In the genomic region with DNA sequence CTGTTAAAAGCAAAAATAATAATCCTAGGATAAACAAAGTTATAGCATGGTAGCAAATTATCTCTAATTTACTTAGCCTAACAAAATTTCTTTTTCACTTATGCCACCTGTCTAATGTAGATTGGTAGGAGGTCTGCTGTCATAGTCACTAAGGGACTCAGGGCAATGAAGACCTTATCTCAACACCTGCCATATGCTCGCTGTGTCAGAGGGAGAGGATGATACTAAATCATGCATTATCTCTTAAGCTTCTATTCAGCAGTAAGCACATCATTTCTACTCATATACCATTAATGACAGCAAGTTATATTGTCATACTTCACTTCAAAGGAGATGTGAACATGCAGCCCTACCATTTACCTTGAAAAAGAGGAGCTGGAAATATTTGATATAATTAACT, we compare ENCODE assay signal across 1 cellular context.
TF ChIP-seq lines count a peak whose summit lies in the region.

No MANE protein-coding gene starts in this region.

TF ChIP-seq in K562, 482 proteins besides CTCF, POLR2A, EP300 and RAD21 (continued from another document):
- TF ChIP-seq, protein P1, sequence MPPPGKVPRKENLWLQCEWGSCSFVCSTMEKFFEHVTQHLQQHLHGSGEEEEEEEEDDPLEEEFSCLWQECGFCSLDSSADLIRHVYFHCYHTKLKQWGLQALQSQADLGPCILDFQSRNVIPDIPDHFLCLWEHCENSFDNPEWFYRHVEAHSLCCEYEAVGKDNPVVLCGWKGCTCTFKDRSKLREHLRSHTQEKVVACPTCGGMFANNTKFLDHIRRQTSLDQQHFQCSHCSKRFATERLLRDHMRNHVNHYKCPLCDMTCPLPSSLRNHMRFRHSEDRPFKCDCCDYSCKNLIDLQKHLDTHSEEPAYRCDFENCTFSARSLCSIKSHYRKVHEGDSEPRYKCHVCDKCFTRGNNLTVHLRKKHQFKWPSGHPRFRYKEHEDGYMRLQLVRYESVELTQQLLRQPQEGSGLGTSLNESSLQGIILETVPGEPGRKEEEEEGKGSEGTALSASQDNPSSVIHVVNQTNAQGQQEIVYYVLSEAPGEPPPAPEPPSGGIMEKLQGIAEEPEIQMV (tag; conservative IDR thresholded peaks at IDR 0.05; ENCODE audit: low read depth), result no peak
- TF ChIP-seq BMI1 (IDR thresholded peaks at IDR 0.05; ENCODE audit: low read length), result no peak
- no peak for TF ChIP-seq SMARCE1 (IDR thresholded peaks at IDR 0.05)
- no peak for TF ChIP-seq MYBL2 (IDR thresholded peaks at IDR 0.05; ENCODE audit: low read depth)
- TF ChIP-seq MYBL2 (CRISPR knock-in tag; IDR thresholded peaks at IDR 0.05; ENCODE audit: borderline replicate concordance), result no peak
- no peak for TF ChIP-seq KDM4B (IDR thresholded peaks at IDR 0.05; ENCODE audit: borderline replicate concordance in 2 of 2, low read depth in 1 of 2)
